In the genomic region with DNA sequence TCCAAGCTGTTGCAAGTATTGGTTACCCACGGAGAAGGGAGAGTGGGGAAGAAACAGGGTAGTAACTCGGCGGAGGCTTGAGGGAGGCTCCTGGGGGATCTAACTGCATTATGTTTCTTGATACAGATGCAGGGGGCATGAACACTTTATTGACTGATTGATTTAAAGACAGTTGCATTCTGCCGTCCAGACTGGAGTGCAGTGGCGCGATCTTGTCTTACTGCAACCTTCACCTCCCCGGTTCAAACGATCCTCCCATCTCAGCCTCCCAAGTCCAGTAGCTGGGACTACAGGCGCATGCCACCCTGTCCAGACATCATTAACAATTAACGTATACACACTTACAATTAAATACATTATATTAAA, we compare ENCODE assay signal across 1 cellular context.
TF ChIP-seq lines count a peak whose summit lies in the region.

No MANE protein-coding gene starts in this region.

TF ChIP-seq in H1, 55 proteins besides CTCF, POLR2A, EP300 and RAD21:
- TF ChIP-seq HDAC6 (IDR thresholded peaks at IDR 0.05; ENCODE audit: low read depth, low read length) (no peak), RBBP5 (IDR thresholded peaks at IDR 0.05; ENCODE audit: borderline replicate concordance, low read depth, low read length) (0 out of 2 replicates have a peak, but pooled peaks have one; percentile 40)
TF ChIP-seq in H1: peak in this region for 1.
